In the genomic region with DNA sequence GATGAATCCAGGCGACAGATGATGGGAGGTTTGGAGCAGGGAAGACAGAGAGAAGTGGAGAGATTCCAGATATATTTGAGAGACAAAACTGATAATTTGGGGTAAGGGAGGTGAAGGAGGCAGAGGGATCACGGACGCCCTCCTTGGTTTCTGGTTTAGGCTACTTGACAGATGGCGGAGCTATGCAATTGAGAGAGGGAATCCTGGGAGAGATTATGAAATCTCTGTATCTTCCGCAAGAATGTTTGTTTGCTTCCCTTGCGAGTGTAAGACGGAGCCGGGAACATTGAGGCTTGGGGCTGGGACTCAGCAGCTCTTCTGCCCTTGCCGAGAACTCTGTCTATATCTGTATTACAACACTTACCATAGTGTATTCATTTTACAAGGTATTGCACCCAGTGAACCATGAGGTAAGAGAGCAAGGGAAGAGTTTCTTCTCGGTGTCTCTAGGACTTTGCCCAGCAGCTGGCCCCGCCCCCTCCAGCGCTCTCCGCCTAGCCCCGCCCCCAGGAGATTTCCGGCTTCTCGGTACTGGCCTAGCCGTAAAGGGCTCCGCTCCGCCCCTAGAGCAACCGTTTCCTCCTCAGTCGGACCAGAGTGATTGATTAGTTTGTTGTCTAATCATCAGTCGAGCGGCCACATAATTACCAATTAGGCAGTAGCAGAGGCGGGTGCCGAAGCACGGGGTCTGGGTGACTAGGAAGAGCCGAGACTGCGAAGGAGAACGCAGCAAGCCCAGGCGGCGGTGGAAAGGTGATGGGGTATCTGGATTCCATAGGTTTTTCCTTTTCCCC, we compare ENCODE assay signal across 8 cellular contexts.
DNase-seq lines count a peak whose midpoint lies in the region; ATAC-seq and TF ChIP-seq lines count a peak whose summit lies in the region.

PRR13 (plus strand) TSS at position 695 of the 794 bp plus-strand sequence. CDS start 981 bp downstream, outside the sequence.

- peak; percentile 100 for DNase-seq in AG10803 (ENCODE audit: low read depth)
- peak; percentile 98 for DNase-seq in NCI-H446 treated with DMSO at 0.1 percent for 48 hours (lab: John Stamatoyannopoulos, UW)
- peak; percentile 100 for DNase-seq in cerebellar cortex (ENCODE audit: low spot score)
- DNase-seq in islet precursor cell, result peak; percentile 100
- peak; percentile 98 to 99 (median 98) for DNase-seq in stimulated activated CD4-positive, alpha-beta T cell treated with anti-CD3 and anti-CD28 coated beads, Interleukin-12 subunit alpha, Interleukin-12 subunit beta, amount 100 ng/mL, for 48 hours (ENCODE audit: low read depth in 2 of 3, low spot score in 1 of 3)

- 0 out of 2 replicates have a peak, but pooled peaks have one; percentile 11 for TF ChIP-seq CTCF in AG10803 (conservative IDR thresholded peaks at IDR 0.05; ENCODE audit: low read length)

- ATAC-seq in GM19035 (IDR thresholded peaks at IDR 0.05; ENCODE audit: unreplicated experiment) (peak; percentile 98), HG03354 (IDR thresholded peaks at IDR 0.05; ENCODE audit: poor library complexity, severe bottlenecking, unreplicated experiment) (peak; percentile 99)
- peak; percentile 97 to 99 for ATAC-seq in activated CD4-positive, CD25-positive, alpha-beta regulatory T cell treated with anti-CD3 and anti-CD28 coated beads, Interleukin-2, amount 50 U/mL, for 24 hours

- H3K4me3 ChIP-seq in AG10803 (ENCODE audit: low read length), result peak within 1 kb of the TSS; percentile 74

Comparison
In these comparisons a context has a peak if more than half of its experiments do, and no peak if none do; other contexts are left out.
1. Peak in every context shown above with its lines: DNase-seq, ATAC-seq and H3K4me3 ChIP-seq.